2 cellular contexts compared by ENCODE assay signal in the genomic region with DNA sequence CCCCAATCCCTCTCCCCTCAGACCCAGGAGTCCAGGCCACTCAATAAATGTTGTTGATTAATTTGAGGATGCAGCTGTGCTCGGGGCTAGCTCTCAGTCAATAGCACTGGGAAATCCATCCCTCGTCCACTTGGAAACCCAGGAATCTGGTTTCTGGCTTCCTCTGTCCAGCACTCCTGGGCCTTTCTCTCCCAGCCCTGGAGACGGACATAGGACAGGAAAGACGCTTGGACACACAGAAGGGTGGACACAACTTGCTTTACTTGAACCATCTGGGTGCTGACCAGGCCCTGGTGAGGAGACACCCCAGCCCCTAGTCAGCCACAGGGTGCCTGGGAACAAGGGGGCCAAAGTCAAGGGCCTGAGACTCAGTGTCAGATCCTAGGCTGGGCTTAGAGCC.
TF ChIP-seq lines count a peak whose summit lies in the region.

No MANE protein-coding gene starts in this region.

TF ChIP-seq in A549, 52 proteins besides CTCF, POLR2A, EP300 and RAD21:
- no peak for TF ChIP-seq TP53 (CRISPR knock-in tag; IDR thresholded peaks at IDR 0.05)
- TF ChIP-seq FOXS1 (CRISPR knock-in tag; IDR thresholded peaks at IDR 0.05), result no peak

TF ChIP-seq in GM23338, 12 proteins besides CTCF, POLR2A, EP300 and RAD21:
- TF ChIP-seq ZNF114 (CRISPR knock-in tag; IDR thresholded peaks at IDR 0.05) (no peak), ZNF331 (CRISPR knock-in tag; IDR thresholded peaks at IDR 0.05; ENCODE audit: low read depth) (no peak), NANOG (IDR thresholded peaks at IDR 0.05; ENCODE audit: borderline replicate concordance) (no peak), CREB1 (CRISPR knock-in tag; IDR thresholded peaks at IDR 0.05; ENCODE audit: low read depth) (no peak), EZH2 (IDR thresholded peaks at IDR 0.05; ENCODE audit: low read depth, unreplicated experiment) (no peak), POLR2AphosphoS5 (IDR thresholded peaks at IDR 0.05; ENCODE audit: low read depth) (no peak), EZH2phosphoT487 (IDR thresholded peaks at IDR 0.05; ENCODE audit: unreplicated experiment) (no peak), JUNB (IDR thresholded peaks at IDR 0.05; ENCODE audit: unreplicated experiment) (no peak), STAT1 (IDR thresholded peaks at IDR 0.05; ENCODE audit: unreplicated experiment) (no peak)
- TF ChIP-seq, protein P1, sequence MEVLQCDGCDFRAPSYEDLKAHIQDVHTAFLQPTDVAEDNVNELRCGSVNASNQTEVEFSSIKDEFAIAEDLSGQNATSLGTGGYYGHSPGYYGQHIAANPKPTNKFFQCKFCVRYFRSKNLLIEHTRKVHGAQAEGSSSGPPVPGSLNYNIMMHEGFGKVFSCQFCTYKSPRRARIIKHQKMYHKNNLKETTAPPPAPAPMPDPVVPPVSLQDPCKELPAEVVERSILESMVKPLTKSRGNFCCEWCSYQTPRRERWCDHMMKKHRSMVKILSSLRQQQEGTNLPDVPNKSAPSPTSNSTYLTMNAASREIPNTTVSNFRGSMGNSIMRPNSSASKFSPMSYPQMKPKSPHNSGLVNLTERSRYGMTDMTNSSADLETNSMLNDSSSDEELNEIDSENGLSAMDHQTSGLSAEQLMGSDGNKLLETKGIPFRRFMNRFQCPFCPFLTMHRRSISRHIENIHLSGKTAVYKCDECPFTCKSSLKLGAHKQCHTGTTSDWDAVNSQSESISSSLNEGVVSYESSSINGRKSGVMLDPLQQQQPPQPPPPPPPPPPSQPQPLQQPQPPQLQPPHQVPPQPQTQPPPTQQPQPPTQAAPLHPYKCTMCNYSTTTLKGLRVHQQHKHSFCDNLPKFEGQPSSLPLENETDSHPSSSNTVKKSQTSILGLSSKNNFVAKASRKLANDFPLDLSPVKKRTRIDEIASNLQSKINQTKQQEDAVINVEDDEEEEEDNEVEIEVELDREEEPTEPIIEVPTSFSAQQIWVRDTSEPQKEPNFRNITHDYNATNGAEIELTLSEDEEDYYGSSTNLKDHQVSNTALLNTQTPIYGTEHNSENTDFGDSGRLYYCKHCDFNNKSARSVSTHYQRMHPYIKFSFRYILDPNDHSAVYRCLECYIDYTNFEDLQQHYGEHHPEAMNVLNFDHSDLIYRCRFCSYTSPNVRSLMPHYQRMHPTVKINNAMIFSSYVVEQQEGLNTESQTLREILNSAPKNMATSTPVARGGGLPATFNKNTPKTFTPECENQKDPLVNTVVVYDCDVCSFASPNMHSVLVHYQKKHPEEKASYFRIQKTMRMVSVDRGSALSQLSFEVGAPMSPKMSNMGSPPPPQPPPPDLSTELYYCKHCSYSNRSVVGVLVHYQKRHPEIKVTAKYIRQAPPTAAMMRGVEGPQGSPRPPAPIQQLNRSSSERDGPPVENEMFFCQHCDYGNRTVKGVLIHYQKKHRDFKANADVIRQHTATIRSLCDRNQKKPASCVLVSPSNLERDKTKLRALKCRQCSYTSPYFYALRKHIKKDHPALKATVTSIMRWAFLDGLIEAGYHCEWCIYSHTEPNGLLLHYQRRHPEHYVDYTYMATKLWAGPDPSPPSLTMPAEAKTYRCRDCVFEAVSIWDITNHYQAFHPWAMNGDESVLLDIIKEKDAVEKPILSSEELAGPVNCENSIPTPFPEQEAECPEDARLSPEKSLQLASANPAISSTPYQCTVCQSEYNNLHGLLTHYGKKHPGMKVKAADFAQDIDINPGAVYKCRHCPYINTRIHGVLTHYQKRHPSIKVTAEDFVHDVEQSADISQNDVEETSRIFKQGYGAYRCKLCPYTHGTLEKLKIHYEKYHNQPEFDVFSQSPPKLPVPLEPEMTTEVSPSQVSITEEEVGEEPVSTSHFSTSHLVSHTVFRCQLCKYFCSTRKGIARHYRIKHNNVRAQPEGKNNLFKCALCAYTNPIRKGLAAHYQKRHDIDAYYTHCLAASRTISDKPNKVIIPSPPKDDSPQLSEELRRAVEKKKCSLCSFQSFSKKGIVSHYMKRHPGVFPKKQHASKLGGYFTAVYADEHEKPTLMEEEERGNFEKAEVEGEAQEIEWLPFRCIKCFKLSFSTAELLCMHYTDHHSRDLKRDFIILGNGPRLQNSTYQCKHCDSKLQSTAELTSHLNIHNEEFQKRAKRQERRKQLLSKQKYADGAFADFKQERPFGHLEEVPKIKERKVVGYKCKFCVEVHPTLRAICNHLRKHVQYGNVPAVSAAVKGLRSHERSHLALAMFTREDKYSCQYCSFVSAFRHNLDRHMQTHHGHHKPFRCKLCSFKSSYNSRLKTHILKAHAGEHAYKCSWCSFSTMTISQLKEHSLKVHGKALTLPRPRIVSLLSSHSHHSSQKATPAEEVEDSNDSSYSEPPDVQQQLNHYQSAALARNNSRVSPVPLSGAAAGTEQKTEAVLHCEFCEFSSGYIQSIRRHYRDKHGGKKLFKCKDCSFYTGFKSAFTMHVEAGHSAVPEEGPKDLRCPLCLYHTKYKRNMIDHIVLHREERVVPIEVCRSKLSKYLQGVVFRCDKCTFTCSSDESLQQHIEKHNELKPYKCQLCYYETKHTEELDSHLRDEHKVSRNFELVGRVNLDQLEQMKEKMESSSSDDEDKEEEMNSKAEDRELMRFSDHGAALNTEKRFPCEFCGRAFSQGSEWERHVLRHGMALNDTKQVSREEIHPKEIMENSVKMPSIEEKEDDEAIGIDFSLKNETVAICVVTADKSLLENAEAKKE (CRISPR knock-in tag; IDR thresholded peaks at IDR 0.05), result no peak
- TF ChIP-seq, protein P2, sequence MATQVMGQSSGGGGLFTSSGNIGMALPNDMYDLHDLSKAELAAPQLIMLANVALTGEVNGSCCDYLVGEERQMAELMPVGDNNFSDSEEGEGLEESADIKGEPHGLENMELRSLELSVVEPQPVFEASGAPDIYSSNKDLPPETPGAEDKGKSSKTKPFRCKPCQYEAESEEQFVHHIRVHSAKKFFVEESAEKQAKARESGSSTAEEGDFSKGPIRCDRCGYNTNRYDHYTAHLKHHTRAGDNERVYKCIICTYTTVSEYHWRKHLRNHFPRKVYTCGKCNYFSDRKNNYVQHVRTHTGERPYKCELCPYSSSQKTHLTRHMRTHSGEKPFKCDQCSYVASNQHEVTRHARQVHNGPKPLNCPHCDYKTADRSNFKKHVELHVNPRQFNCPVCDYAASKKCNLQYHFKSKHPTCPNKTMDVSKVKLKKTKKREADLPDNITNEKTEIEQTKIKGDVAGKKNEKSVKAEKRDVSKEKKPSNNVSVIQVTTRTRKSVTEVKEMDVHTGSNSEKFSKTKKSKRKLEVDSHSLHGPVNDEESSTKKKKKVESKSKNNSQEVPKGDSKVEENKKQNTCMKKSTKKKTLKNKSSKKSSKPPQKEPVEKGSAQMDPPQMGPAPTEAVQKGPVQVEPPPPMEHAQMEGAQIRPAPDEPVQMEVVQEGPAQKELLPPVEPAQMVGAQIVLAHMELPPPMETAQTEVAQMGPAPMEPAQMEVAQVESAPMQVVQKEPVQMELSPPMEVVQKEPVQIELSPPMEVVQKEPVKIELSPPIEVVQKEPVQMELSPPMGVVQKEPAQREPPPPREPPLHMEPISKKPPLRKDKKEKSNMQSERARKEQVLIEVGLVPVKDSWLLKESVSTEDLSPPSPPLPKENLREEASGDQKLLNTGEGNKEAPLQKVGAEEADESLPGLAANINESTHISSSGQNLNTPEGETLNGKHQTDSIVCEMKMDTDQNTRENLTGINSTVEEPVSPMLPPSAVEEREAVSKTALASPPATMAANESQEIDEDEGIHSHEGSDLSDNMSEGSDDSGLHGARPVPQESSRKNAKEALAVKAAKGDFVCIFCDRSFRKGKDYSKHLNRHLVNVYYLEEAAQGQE (IDR thresholded peaks at IDR 0.05; ENCODE audit: unreplicated experiment), result no peak
- TF ChIP-seq, protein P3, sequence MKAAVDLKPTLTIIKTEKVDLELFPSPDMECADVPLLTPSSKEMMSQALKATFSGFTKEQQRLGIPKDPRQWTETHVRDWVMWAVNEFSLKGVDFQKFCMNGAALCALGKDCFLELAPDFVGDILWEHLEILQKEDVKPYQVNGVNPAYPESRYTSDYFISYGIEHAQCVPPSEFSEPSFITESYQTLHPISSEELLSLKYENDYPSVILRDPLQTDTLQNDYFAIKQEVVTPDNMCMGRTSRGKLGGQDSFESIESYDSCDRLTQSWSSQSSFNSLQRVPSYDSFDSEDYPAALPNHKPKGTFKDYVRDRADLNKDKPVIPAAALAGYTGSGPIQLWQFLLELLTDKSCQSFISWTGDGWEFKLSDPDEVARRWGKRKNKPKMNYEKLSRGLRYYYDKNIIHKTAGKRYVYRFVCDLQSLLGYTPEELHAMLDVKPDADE (IDR thresholded peaks at IDR 0.05), result no peak
TF ChIP-seq in GM23338: peak in this region for 0.
